ENCODE assay signal across 10 cellular contexts in the genomic region with DNA sequence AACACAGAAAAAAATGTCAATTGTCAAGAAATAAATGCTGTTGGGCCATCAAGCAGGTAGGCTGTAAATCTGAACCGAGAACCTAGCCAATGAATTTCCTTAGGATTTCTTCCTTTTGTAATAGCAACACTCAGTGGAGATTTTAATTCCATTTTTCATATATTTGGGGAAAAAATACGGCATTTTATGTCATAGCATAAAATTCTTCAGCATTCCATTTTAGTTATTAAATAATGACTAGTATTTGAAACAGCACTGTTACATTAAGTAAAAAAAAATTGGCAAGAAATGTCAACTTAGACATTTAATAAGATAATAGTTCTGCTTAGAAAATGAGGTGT. TPM values are rescaled to one million over a fixed set of nuclear protein-coding genes. Genes with fewer than 3 reads are reported as not detected.
DNase-seq lines count a peak whose midpoint lies in the region; ATAC-seq and TF ChIP-seq lines count a peak whose summit lies in the region.
"Had no signal": no experiment of that assay in that cellular context is flagged by ENCODE, and none has a peak within 500 bp of the region (broad histone marks: within the 10 kb centered on the region; RNA-seq: fewer than 3 reads in every experiment).

No MANE protein-coding gene starts in this region.

- no peak overlapping the region for H2AK5ac ChIP-seq in IMR-90 (ENCODE audit: low read depth, low read length)

- H3K36me3 ChIP-seq in ACC112 (ENCODE audit: insufficient read depth, low read length) (no peaks in the 10 kb centered on the region), IMR-90 (ENCODE audit: control insufficient read depth, insufficient read depth, low read length) (no peaks in the 10 kb centered on the region)

- TF ChIP-seq POLR2A in IMR-90 (IDR thresholded peaks at IDR 0.05; ENCODE audit: low read depth, low read length), result no peak

- CTCF ChIA-PET in IMR-90 (lab: Yijun Ruan, JAX) (interaction anchor here (0.9 kb wide), 1 partner anchor 9 kb away, joined by 3 read pairs; no protein-coding TSS in a partner anchor), MCF 10A (lab: Yijun Ruan, JAX) (interaction anchor here (0.7 to 1.9 kb wide), 5 partner anchors 14 to 546 kb away, joined by 3 to 11 read pairs (median 4); a partner anchor contains a TSS)

- H3K18ac ChIP-seq in IMR-90 (ENCODE audit: low read depth, low read length), result peak overlapping the region; percentile 62

- H3K27me3 ChIP-seq in ACC112 (ENCODE audit: insufficient read depth, low read length), result no peaks in the 10 kb centered on the region
- no peaks in the 10 kb centered on the region for H3K27me3 ChIP-seq in IMR-90 (ENCODE audit: control insufficient read depth, insufficient read depth, low read length)

- H2BK15ac ChIP-seq in IMR-90 (ENCODE audit: low read depth, low read length), result peak overlapping the region; percentile 90; the same call in 2 of the 3 replicates

- H2BK20ac ChIP-seq in IMR-90 (ENCODE audit: low read depth, low read length), result peak overlapping the region; percentile 98

- peaks cover 24% of the 10 kb centered on the region for H3K4me1 Mint-ChIP-seq in MCF 10A (ENCODE audit: insufficient read depth, unreplicated experiment)
- H3K4me1 Mint-ChIP-seq in nephron, result peaks cover 39% of the 10 kb centered on the region

- peaks cover 8% of the 10 kb centered on the region for H3K9me1 ChIP-seq in IMR-90 (ENCODE audit: insufficient read depth, low read length)

- peak overlapping the region; percentile 11 to 84; a peak in 2 of 4 replicates for H4K8ac ChIP-seq in IMR-90 (ENCODE audit: low read depth in 2 of 2, low read length in 2 of 2)

- BruUV-seq in IMR-90 (replicated peaks; lab: Mats Ljungman, UMichigan), result TSS peak; percentile 49
- BruUV-seq in MCF 10A (replicated peaks; lab: Mats Ljungman, UMichigan), result TSS peak; percentile 75

- no peak for TF ChIP-seq RAD21 in IMR-90 (IDR thresholded peaks at IDR 0.05; ENCODE audit: low read length)

- peak overlapping the region; percentile 77; the same call in 1 of the 2 replicates for H4K91ac ChIP-seq in IMR-90 (ENCODE audit: insufficient read depth, low read depth, low read length)

- dilution Hi-C loops in IMR-90 (cut with HindIII; ENCODE audit: low sequenced_read_pairs, unreplicated experiment), result no loop called here

- peak overlapping the region; percentile 41; the same call in 1 of the 2 replicates for H3K4me2 ChIP-seq in IMR-90 (ENCODE audit: low read depth, low read length)

- in situ Hi-C loops in IMR-90 (cut with MboI; ENCODE audit: low sequenced_read_pairs), result no loop called here

- H3K27me3 Mint-ChIP-seq in MCF 10A (ENCODE audit: insufficient read depth, unreplicated experiment) (no peaks in the 10 kb centered on the region), nephron (ENCODE audit: low read depth) (no peaks in the 10 kb centered on the region)

- H3K9ac ChIP-seq in IMR-90 (ENCODE audit: low read depth, low read length), result no peak overlapping the region

- H3K79me1 ChIP-seq in IMR-90 (ENCODE audit: low read depth in 1 of 2, low read length in 2 of 2), result peaks cover 7 to 52% of the 10 kb centered on the region in 2 experiments; a peak in 3 of 4 replicates

- no peak overlapping the region for H2AFZ ChIP-seq in ACC112 (ENCODE audit: low read length, unreplicated experiment)
- no peak overlapping the region for H2AFZ ChIP-seq in IMR-90 (replicated peaks; ENCODE audit: low read length, poor library complexity)

- no peaks in the 10 kb centered on the region for H3K9me3 ChIP-seq in IMR-90 (ENCODE audit: control insufficient read depth, insufficient read depth, low read length)

- peak overlapping the region; percentile 98; the same call in 1 of the 2 replicates for H3K4ac ChIP-seq in IMR-90 (ENCODE audit: low read depth, low read length)

- DNase-seq in IMR-90, result no peak
- DNase-seq in MCF 10A (ENCODE audit: unreplicated experiment), result no peak
- no peak for DNase-seq in DMS 273 treated with DMSO at 0.1 percent for 48 hours (lab: John Stamatoyannopoulos, UW)
- DNase-seq in NCI-H524 (lab: John Stamatoyannopoulos, UW), result no peak
- DNase-seq in NCI-H146 treated with DMSO at 0.1 percent for 48 hours (lab: John Stamatoyannopoulos, UW; ENCODE audit: unreplicated experiment), result no peak
- no peak for DNase-seq in activated CD4-positive, CD25-positive, alpha-beta regulatory T cell (lab: John Stamatoyannopoulos, UW)
- DNase-seq: COR-L47 had no signal

- intact Hi-C loops in IMR-90 (cut with micrococcal nuclease) (loop anchor here (2.0 kb wide), 1 partner anchor 13 kb away; a partner anchor contains a TSS), MCF 10A (cut with micrococcal nuclease) (loop anchor here (1.0 kb wide), 2 partner anchors 13 to 14 kb away; a partner anchor contains a TSS)

- peak overlapping the region; percentile 58; the same call in 1 of the 2 replicates for H4K5ac ChIP-seq in IMR-90 (ENCODE audit: low read depth, low read length)

- no peaks in the 10 kb centered on the region for H3K9me3 Mint-ChIP-seq in MCF 10A (ENCODE audit: unreplicated experiment)
- no peaks in the 10 kb centered on the region for H3K9me3 Mint-ChIP-seq in nephron

- ATAC-seq in IMR-90 (ENCODE audit: low read depth), result no peak

- no CpG with 5 or more reads among the region's 2 CpGs for WGBS in IMR-90 (ENCODE audit: extremely low coverage in 2 of 2, insufficient read length in 1 of 2), 2 experiments

- H3K36me3 Mint-ChIP-seq in MCF 10A (ENCODE audit: insufficient read depth, unreplicated experiment) (no peaks in the 10 kb centered on the region), nephron (ENCODE audit: low read depth) (no peaks in the 10 kb centered on the region)

- peaks cover 61% of the 10 kb centered on the region for H3K4me1 ChIP-seq in ACC112 (ENCODE audit: control insufficient read depth, insufficient read depth, low read length, unreplicated experiment)
- peaks cover 24% of the 10 kb centered on the region for H3K4me1 ChIP-seq in IMR-90 (ENCODE audit: control insufficient read depth, insufficient read depth, low read length)

- peak overlapping the region; percentile 82; the same call in 1 of the 2 replicates for H3K14ac ChIP-seq in IMR-90 (replicated peaks; ENCODE audit: low read depth, low read length)

- POLR2A ChIA-PET in IMR-90 (lab: Charles Lee; ENCODE audit: unreplicated experiment) (interaction anchor here (0.7 to 1.2 kb wide), 5 partner anchors 10 to 191 kb away, joined by 3 to 7 read pairs (median 3); a partner anchor contains a TSS), MCF 10A (lab: Yijun Ruan, JAX) (interaction anchor here (0.6 to 5.0 kb wide), 13 partner anchors 9 to 1034 kb away, joined by 3 to 56 read pairs (median 3); a partner anchor contains a TSS)

- H3K27ac Mint-ChIP-seq in MCF 10A (ENCODE audit: low read depth, unreplicated experiment) (peak overlapping the region; percentile 95), nephron (peak overlapping the region in 2 of 3 experiments; percentile 90 to 94)

- H2AK9ac ChIP-seq in IMR-90 (replicated peaks; ENCODE audit: low read depth, low read length, poor library complexity), result no peak overlapping the region

- peak overlapping the region; percentile 77; the same call in 1 of the 2 replicates for H3K56ac ChIP-seq in IMR-90 (ENCODE audit: extremely low read depth, insufficient read depth, low read length)

- TF ChIP-seq CTCF in IMR-90 (conservative IDR thresholded peaks at IDR 0.05; ENCODE audit: low read depth, low read length) (no peak), MCF 10A (IDR thresholded peaks at IDR 0.05; ENCODE audit: unreplicated experiment) (no peak), nephron (IDR thresholded peaks at IDR 0.05; ENCODE audit: unreplicated experiment in 3 of 3) (no peak)

- H2BK5ac ChIP-seq in IMR-90 (ENCODE audit: low read depth, low read length, poor library complexity, severe bottlenecking), result peak overlapping the region; percentile 96

- peak overlapping the region; percentile 93 for H3K23ac ChIP-seq in IMR-90 (ENCODE audit: low read depth, low read length)

- peak overlapping the region; percentile 99 for H2BK120ac ChIP-seq in IMR-90 (ENCODE audit: low read depth, low read length)

- H3K27ac ChIP-seq in ACC112 (ENCODE audit: low read depth, low read length) (peak overlapping the region; percentile 99), IMR-90 (ENCODE audit: insufficient read depth, low read length) (peak overlapping the region; percentile 37; the same call in 1 of the 2 replicates)

- H3K79me2 ChIP-seq in ACC112 (ENCODE audit: control insufficient read depth, insufficient read depth, low read length, unreplicated experiment), result peaks cover 12% of the 10 kb centered on the region

- H4K20me1 ChIP-seq in IMR-90 (ENCODE audit: insufficient read depth, low read length), result no peaks in the 10 kb centered on the region

- H3K4me3 ChIP-seq in ACC112 (ENCODE audit: low read depth, low read length) (peak overlapping the region; percentile 78), IMR-90 (ENCODE audit: insufficient read depth, low read depth, low read length) (no peak overlapping the region)
- H3K4me3 ChIP-seq: lung had no signal

- H3K4me3 Mint-ChIP-seq in MCF 10A (ENCODE audit: unreplicated experiment), result peak overlapping the region; percentile 19
- H3K4me3 Mint-ChIP-seq in nephron, result no peak overlapping the region

TF ChIP-seq in IMR-90, 13 proteins besides CTCF, POLR2A, EP300 and RAD21 (continues in another document):
- no peak for TF ChIP-seq RFX5 (IDR thresholded peaks at IDR 0.05; ENCODE audit: low read depth, low read length)
- no peak for TF ChIP-seq RCOR1 (IDR thresholded peaks at IDR 0.05; ENCODE audit: insufficient replicate concordance, low read length)
- TF ChIP-seq, protein P1, sequence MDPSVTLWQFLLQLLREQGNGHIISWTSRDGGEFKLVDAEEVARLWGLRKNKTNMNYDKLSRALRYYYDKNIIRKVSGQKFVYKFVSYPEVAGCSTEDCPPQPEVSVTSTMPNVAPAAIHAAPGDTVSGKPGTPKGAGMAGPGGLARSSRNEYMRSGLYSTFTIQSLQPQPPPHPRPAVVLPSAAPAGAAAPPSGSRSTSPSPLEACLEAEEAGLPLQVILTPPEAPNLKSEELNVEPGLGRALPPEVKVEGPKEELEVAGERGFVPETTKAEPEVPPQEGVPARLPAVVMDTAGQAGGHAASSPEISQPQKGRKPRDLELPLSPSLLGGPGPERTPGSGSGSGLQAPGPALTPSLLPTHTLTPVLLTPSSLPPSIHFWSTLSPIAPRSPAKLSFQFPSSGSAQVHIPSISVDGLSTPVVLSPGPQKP (IDR thresholded peaks at IDR 0.05; ENCODE audit: borderline replicate concordance, low read depth, low read length), result no peak
- no peak for TF ChIP-seq MXI1 (IDR thresholded peaks at IDR 0.05; ENCODE audit: borderline replicate concordance, low read depth, low read length)
- no peak for TF ChIP-seq CEBPB (IDR thresholded peaks at IDR 0.05; ENCODE audit: low read depth, low read length)

RNA-seq across cellular contexts. Expression of a gene that starts 12.3 kb away (rescaled TPM):
- 6,409 and 6,735 TPM in 2 replicates for total RNA-seq in IMR-90 (2012; rRNA removed)
- polyA plus RNA-seq in IMR-90 (2012; rRNA removed), result 4,502 and 5,313 TPM in 2 replicates
- polyA plus RNA-seq in IMR-90 (2012; cell fraction: cytosol; rRNA removed), result 3,296 and 6,454 TPM in 2 replicates
- polyA plus RNA-seq in IMR-90 (2012; cell fraction: nucleus; rRNA removed; ENCODE audit: low replicate concordance), result 3,181 and 7,305 TPM in 2 replicates
- 1,413 and 1,430 TPM in 2 replicates for total RNA-seq in MCF 10A (2022)

RNA-seq across cellular contexts. Expression of a gene that starts 14.3 kb away (rescaled TPM):
- total RNA-seq in IMR-90 (2012; rRNA removed) (4.7 and 6.7 TPM in 2 replicates), MCF 10A (2022) (5.4 and 8.7 TPM in 2 replicates)
- polyA plus RNA-seq in IMR-90 (2012; rRNA removed), result 2.1 and 2.2 TPM in 2 replicates
- 0.90 and 4.7 TPM in 2 replicates for polyA plus RNA-seq in IMR-90 (2012; cell fraction: cytosol; rRNA removed)
- polyA plus RNA-seq in IMR-90 (2012; cell fraction: nucleus; rRNA removed; ENCODE audit: low replicate concordance), result 0.49 and 4.0 TPM in 2 replicates
